ENCODE assay signal across 8 cellular contexts in the genomic region with DNA sequence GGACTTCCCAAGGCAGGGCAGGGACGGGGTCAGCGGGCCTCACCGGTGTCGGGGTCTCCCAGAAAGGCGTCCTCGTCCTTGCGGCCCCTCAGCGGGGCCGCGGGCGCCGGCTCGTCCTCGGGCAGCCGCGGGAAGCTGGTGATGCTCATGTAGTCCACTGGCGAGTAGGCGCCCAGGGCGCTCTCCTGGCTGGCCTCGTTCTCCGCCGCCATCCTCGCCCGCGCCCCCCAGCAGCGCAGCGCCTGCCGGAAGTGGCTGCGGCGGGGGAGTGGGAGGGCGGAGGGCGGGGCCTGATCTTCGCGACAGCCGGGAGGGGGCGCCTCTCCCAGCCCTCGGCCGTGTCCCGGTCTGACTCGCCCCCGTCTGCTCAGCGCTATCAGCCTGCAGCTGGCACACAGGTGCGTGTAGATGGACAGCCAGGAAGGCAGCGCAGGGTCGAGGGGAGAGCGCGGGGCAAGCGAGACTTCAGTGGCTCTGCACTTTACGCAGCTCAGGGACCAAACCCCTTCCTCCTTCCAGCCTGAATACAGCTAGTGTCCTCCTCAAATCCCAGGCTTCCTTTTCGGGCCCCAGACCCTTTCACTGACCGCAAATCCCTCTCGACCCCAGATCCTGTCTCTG. TPM values are rescaled to one million over a fixed set of nuclear protein-coding genes. Genes with fewer than 3 reads are reported as not detected.
DNase-seq lines count a peak whose midpoint lies in the region; ATAC-seq and TF ChIP-seq lines count a peak whose summit lies in the region.

A gene with protein sequence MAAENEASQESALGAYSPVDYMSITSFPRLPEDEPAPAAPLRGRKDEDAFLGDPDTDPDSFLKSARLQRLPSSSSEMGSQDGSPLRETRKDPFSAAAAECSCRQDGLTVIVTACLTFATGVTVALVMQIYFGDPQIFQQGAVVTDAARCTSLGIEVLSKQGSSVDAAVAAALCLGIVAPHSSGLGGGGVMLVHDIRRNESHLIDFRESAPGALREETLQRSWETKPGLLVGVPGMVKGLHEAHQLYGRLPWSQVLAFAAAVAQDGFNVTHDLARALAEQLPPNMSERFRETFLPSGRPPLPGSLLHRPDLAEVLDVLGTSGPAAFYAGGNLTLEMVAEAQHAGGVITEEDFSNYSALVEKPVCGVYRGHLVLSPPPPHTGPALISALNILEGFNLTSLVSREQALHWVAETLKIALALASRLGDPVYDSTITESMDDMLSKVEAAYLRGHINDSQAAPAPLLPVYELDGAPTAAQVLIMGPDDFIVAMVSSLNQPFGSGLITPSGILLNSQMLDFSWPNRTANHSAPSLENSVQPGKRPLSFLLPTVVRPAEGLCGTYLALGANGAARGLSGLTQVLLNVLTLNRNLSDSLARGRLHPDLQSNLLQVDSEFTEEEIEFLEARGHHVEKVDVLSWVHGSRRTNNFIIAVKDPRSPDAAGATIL (minus strand): TSS at position 253 of the 621 bp plus-strand sequence. CDS start 41 bp downstream, at position 212.

- peaks cover 6 to 7% of the 10 kb centered on the region in 2 donors for H3K27me3 Mint-ChIP-seq in natural killer cell treated with Interleukin-12 subunit alpha and Interleukin-12 subunit beta and Interleukin-15 and Interleukin-18, amount 100 ng/mL, for 72 hours

- peaks cover 47 to 55% of the 10 kb centered on the region in 2 donors for H3K4me1 Mint-ChIP-seq in natural killer cell treated with Interleukin-12 subunit alpha and Interleukin-12 subunit beta and Interleukin-15 and Interleukin-18, amount 100 ng/mL, for 72 hours (ENCODE audit: low read depth in 2 of 2)

- DNase-seq in ACHN (peak; percentile 73), RPMI8226 (peak; percentile 91), fibroblast of the aortic adventitia (ENCODE audit: low read depth) (peak; percentile 53)
- peak; percentile 82 for DNase-seq in activated T-helper 9 cell treated with anti-CD3 and anti-CD28 coated beads, Interleukin-2, amount 50 U/mL, for 16 hours (ENCODE audit: low read depth)
- peak; percentile 90 for DNase-seq in natural killer cell treated with Interleukin-12 subunit alpha and Interleukin-12 subunit beta and Interleukin-15 and Interleukin-18, amount 100 ng/mL, for 72 hours (ENCODE audit: low spot score)
- DNase-seq in stimulated activated naive CD4-positive, alpha-beta T cell (lab: John Stamatoyannopoulos, UW): peak; percentile 70 to 87 (median 84)

- TF ChIP-seq CTCF in fibroblast of the aortic adventitia (IDR thresholded peaks at IDR 0.05; ENCODE audit: insufficient read depth, low read length): peak; percentile 56

- H3K36me3 ChIP-seq in KOPT-K1 (ENCODE audit: insufficient read depth, low read length): no peaks in the 10 kb centered on the region

- H3K9me3 ChIP-seq in KOPT-K1 (ENCODE audit: insufficient read depth, low read length, poor library complexity, severe bottlenecking): no peaks in the 10 kb centered on the region

- H3K9me3 Mint-ChIP-seq in natural killer cell treated with Interleukin-12 subunit alpha and Interleukin-12 subunit beta and Interleukin-15 and Interleukin-18, amount 100 ng/mL, for 72 hours: no peaks in the 10 kb centered on the region

- H3K27ac Mint-ChIP-seq in natural killer cell treated with Interleukin-12 subunit alpha and Interleukin-12 subunit beta and Interleukin-15 and Interleukin-18, amount 100 ng/mL, for 72 hours: peak within 1 kb of the TSS; percentile 29 to 75

- H3K36me3 Mint-ChIP-seq in natural killer cell treated with Interleukin-12 subunit alpha and Interleukin-12 subunit beta and Interleukin-15 and Interleukin-18, amount 100 ng/mL, for 72 hours: no peaks in the 10 kb centered on the region

- H3K4me3 Mint-ChIP-seq in natural killer cell treated with Interleukin-12 subunit alpha and Interleukin-12 subunit beta and Interleukin-15 and Interleukin-18, amount 100 ng/mL, for 72 hours: peak within 1 kb of the TSS; percentile 88

- peak; percentile 48 for ATAC-seq in GM19023 (IDR thresholded peaks at IDR 0.05; ENCODE audit: unreplicated experiment)
- ATAC-seq in natural killer cell treated with Interleukin-12 subunit alpha and Interleukin-12 subunit beta and Interleukin-15 and Interleukin-18, amount 100 ng/mL, for 72 hours: peak; percentile 79 to 80

- peak within 1 kb of the TSS; percentile 88 for H3K4me3 ChIP-seq in fibroblast of the aortic adventitia (ENCODE audit: low read depth, low read length)

- in situ Hi-C loops in ACHN (cut with HindIII; ENCODE audit: low pct_ligation_motif_present, low pct_unique_long_range_greater_than_20kb, low sequenced_read_pairs): no loop called here

- peak within 1 kb of the TSS; percentile 43 for H3K27ac ChIP-seq in KOPT-K1 (ENCODE audit: low read depth, low read length, poor library complexity, severe bottlenecking)

RNA-seq across cellular contexts. Expression of the gene that starts here (rescaled TPM):
- total RNA-seq in fibroblast of the aortic adventitia (ENCODE audit: low replicate concordance): 5.2 and 6.5 TPM in 2 replicates
- total RNA-seq in natural killer cell treated with Interleukin-12 subunit alpha and Interleukin-12 subunit beta and Interleukin-15 and Interleukin-18, amount 100 ng/mL, for 72 hours: 1 to 10 TPM; 4.0 to 7.3 TPM

Comparison
In these comparisons a context has a peak if more than half of its experiments do, and no peak if none do; other contexts are left out.
1. Peak in every context shown above with its lines: DNase-seq, ATAC-seq, H3K4me3 ChIP-seq and H3K27ac ChIP-seq.